ENCODE assay signal across 1 cellular context in the genomic region with DNA sequence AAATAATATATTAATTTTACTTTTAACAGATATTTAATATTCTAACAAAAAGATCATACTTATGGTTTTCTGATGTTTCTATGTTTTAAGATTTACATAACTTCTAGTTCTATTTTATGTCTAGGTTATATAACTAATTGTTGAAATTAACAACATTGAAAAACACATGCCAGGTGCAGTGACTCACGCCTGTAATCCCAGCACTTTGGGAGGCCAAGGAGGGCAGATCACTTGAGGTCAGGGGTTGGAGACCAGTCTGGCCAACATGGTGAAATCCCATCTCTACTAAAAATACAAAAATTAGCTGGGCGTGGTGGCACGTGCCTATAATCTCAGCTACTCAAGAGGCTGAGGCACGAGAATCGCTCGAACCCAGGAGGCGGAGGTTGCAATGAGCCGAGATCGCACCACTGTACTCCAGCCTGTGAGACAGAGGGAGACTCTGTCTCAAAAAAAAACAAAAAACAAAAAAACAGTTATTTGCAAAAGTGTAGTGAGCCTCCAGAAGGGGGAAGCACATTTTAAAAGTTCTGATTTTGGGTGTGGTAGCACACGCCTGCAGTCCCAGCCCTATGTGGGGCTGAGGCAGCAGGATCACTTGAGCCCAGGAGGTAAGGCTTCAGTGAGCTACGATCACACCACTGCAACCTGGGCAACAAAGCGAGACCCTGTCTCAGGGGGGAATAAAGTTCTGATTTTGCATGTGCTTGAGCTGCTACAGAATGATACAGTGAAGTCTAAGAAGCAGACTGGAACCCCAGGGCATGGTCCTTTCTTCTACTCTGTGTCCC.
TF ChIP-seq lines count a peak whose summit lies in the region.

No MANE protein-coding gene starts in this region.

TF ChIP-seq in GM12878, 131 proteins besides CTCF, POLR2A, EP300 and RAD21:
- TF ChIP-seq, protein P1, sequence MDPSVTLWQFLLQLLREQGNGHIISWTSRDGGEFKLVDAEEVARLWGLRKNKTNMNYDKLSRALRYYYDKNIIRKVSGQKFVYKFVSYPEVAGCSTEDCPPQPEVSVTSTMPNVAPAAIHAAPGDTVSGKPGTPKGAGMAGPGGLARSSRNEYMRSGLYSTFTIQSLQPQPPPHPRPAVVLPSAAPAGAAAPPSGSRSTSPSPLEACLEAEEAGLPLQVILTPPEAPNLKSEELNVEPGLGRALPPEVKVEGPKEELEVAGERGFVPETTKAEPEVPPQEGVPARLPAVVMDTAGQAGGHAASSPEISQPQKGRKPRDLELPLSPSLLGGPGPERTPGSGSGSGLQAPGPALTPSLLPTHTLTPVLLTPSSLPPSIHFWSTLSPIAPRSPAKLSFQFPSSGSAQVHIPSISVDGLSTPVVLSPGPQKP (IDR thresholded peaks at IDR 0.05; ENCODE audit: low read depth, low read length): no peak
- TF ChIP-seq RUNX3 (IDR thresholded peaks at IDR 0.05; ENCODE audit: low read length): 0 out of 2 replicates have a peak, but pooled peaks have one; percentile 8
- no peak for TF ChIP-seq TCF7 (IDR thresholded peaks at IDR 0.05; ENCODE audit: borderline replicate concordance)
- no peak for TF ChIP-seq JUND (IDR thresholded peaks at IDR 0.05; ENCODE audit: low read depth, low read length)
- TF ChIP-seq SIX5 (IDR thresholded peaks at IDR 0.05; ENCODE audit: low read depth, low read length, severe bottlenecking): no peak
TF ChIP-seq in GM12878: peak in this region for 1.
